In genomic region chr6:154510144-154510905, GRCh38 we compare ENCODE assay signal across 1 cellular context.
A peak's percentile ranks its signal among the peaks of the same experiment; 100 is the strongest.
TF ChIP-seq lines count a peak whose summit lies in the region.

Gene CNKSR3 (minus strand): TSS chr6:154510685. CDS start chr6:154510114, 571 bp downstream.

TF ChIP-seq in K562, 482 proteins besides CTCF, POLR2A, EP300 and RAD21 (continued from another document):
- TF ChIP-seq VEZF1 (CRISPR knock-in tag; IDR thresholded peaks at IDR 0.05): peak; percentile 30; the same call in 1 of the 2 replicates
- TF ChIP-seq, protein P1, sequence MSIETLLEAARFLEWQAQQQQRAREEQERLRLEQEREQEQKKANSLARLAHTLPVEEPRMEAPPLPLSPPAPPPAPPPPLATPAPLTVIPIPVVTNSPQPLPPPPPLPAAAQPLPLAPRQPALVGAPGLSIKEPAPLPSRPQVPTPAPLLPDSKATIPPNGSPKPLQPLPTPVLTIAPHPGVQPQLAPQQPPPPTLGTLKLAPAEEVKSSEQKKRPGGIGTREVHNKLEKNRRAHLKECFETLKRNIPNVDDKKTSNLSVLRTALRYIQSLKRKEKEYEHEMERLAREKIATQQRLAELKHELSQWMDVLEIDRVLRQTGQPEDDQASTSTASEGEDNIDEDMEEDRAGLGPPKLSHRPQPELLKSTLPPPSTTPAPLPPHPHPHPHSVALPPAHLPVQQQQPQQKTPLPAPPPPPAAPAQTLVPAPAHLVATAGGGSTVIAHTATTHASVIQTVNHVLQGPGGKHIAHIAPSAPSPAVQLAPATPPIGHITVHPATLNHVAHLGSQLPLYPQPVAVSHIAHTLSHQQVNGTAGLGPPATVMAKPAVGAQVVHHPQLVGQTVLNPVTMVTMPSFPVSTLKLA (conservative IDR thresholded peaks at IDR 0.05): peak; percentile 70 to 83
- no peak for TF ChIP-seq TEAD4 (IDR thresholded peaks at IDR 0.05; ENCODE audit: low read length)
- 0 out of 2 replicates have a peak, but pooled peaks have one; percentile 54 for TF ChIP-seq TEAD4 (CRISPR knock-in tag; IDR thresholded peaks at IDR 0.05; ENCODE audit: borderline replicate concordance)
- TF ChIP-seq MEIS2 (IDR thresholded peaks at IDR 0.05; ENCODE audit: partially characterized antibody): peak; percentile 11
- peak; percentile 84 for TF ChIP-seq ZSCAN29 (IDR thresholded peaks at IDR 0.05)
- TF ChIP-seq POLR2B (IDR thresholded peaks at IDR 0.05; ENCODE audit: low read depth, partially characterized antibody): peak; percentile 60
- TF ChIP-seq MXI1 (IDR thresholded peaks at IDR 0.05; ENCODE audit: low read depth, low read length): no peak
- TF ChIP-seq TRIM28 (IDR thresholded peaks at IDR 0.05): no peak
- peak; percentile 51; the same call in 1 of the 2 replicates for TF ChIP-seq CTBP1 (IDR thresholded peaks at IDR 0.05; ENCODE audit: borderline replicate concordance)
- TF ChIP-seq HNRNPL (IDR thresholded peaks at IDR 0.05; ENCODE audit: low read depth, low read length): peak; percentile 80
- TF ChIP-seq CREB5 (CRISPR knock-in tag; IDR thresholded peaks at IDR 0.05): no peak
- TF ChIP-seq ZNF79 (CRISPR knock-in tag; IDR thresholded peaks at IDR 0.05; ENCODE audit: low read depth): no peak
- no peak for TF ChIP-seq NCOA6 (IDR thresholded peaks at IDR 0.05)
- TF ChIP-seq ZBTB17 (CRISPR knock-in tag; IDR thresholded peaks at IDR 0.05): peak; percentile 79
- no peak for TF ChIP-seq ZZZ3 (IDR thresholded peaks at IDR 0.05)
- TF ChIP-seq, protein P2, sequence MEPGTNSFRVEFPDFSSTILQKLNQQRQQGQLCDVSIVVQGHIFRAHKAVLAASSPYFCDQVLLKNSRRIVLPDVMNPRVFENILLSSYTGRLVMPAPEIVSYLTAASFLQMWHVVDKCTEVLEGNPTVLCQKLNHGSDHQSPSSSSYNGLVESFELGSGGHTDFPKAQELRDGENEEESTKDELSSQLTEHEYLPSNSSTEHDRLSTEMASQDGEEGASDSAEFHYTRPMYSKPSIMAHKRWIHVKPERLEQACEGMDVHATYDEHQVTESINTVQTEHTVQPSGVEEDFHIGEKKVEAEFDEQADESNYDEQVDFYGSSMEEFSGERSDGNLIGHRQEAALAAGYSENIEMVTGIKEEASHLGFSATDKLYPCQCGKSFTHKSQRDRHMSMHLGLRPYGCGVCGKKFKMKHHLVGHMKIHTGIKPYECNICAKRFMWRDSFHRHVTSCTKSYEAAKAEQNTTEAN (CRISPR knock-in tag; IDR thresholded peaks at IDR 0.05): peak; percentile 49; the same call in 1 of the 2 replicates
- TF ChIP-seq MTF1 (CRISPR knock-in tag; IDR thresholded peaks at IDR 0.05; ENCODE audit: borderline replicate concordance): no peak
- no peak for TF ChIP-seq ZFP36 (IDR thresholded peaks at IDR 0.05; ENCODE audit: low read depth, low read length, partially characterized antibody)
- TF ChIP-seq MBD1 (CRISPR knock-in tag; IDR thresholded peaks at IDR 0.05): no peak
- 0 out of 2 replicates have a peak, but pooled peaks have one; percentile 47 for TF ChIP-seq NCOA1 (IDR thresholded peaks at IDR 0.05; ENCODE audit: low read depth)
- peak; percentile 80; the same call in 1 of the 2 replicates for TF ChIP-seq PHF8 (IDR thresholded peaks at IDR 0.05; ENCODE audit: borderline replicate concordance, low read length)
- no peak for TF ChIP-seq ZNF639 (CRISPR knock-in tag; conservative IDR thresholded peaks at IDR 0.05 in 1 of 2, IDR thresholded peaks at IDR 0.05 in 1 of 2)
- TF ChIP-seq, protein P3, sequence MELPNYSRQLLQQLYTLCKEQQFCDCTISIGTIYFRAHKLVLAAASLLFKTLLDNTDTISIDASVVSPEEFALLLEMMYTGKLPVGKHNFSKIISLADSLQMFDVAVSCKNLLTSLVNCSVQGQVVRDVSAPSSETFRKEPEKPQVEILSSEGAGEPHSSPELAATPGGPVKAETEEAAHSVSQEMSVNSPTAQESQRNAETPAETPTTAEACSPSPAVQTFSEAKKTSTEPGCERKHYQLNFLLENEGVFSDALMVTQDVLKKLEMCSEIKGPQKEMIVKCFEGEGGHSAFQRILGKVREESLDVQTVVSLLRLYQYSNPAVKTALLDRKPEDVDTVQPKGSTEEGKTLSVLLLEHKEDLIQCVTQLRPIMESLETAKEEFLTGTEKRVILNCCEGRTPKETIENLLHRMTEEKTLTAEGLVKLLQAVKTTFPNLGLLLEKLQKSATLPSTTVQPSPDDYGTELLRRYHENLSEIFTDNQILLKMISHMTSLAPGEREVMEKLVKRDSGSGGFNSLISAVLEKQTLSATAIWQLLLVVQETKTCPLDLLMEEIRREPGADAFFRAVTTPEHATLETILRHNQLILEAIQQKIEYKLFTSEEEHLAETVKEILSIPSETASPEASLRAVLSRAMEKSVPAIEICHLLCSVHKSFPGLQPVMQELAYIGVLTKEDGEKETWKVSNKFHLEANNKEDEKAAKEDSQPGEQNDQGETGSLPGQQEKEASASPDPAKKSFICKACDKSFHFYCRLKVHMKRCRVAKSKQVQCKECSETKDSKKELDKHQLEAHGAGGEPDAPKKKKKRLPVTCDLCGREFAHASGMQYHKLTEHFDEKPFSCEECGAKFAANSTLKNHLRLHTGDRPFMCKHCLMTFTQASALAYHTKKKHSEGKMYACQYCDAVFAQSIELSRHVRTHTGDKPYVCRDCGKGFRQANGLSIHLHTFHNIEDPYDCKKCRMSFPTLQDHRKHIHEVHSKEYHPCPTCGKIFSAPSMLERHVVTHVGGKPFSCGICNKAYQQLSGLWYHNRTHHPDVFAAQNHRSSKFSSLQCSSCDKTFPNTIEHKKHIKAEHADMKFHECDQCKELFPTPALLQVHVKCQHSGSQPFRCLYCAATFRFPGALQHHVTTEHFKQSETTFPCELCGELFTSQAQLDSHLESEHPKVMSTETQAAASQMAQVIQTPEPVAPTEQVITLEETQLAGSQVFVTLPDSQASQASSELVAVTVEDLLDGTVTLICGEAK (IDR thresholded peaks at IDR 0.05): no peak
- TF ChIP-seq, protein P3 (CRISPR knock-in tag; IDR thresholded peaks at IDR 0.05): 0 out of 2 replicates have a peak, but pooled peaks have one; percentile 6
- TF ChIP-seq XRCC5 (IDR thresholded peaks at IDR 0.05; ENCODE audit: low read depth, low read length): 0 out of 2 replicates have a peak, but pooled peaks have one; percentile 8
- TF ChIP-seq ZNF12 (CRISPR knock-in tag; IDR thresholded peaks at IDR 0.05): peak; percentile 65; the same call in 1 of the 2 replicates
- TF ChIP-seq ZBTB7A (IDR thresholded peaks at IDR 0.05; ENCODE audit: borderline replicate concordance, control insufficient read depth, low read depth, low read length): peak; percentile 88
- TF ChIP-seq, protein P4, sequence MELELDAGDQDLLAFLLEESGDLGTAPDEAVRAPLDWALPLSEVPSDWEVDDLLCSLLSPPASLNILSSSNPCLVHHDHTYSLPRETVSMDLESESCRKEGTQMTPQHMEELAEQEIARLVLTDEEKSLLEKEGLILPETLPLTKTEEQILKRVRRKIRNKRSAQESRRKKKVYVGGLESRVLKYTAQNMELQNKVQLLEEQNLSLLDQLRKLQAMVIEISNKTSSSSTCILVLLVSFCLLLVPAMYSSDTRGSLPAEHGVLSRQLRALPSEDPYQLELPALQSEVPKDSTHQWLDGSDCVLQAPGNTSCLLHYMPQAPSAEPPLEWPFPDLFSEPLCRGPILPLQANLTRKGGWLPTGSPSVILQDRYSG (tag; conservative IDR thresholded peaks at IDR 0.05; ENCODE audit: low read depth): no peak
